ENCODE assay signal across 1 cellular context in genomic region chr11:65895482-65895981, GRCh38.
TF ChIP-seq lines count a peak whose summit lies in the region.

No MANE protein-coding gene starts in this region.

TF ChIP-seq in HCT116, 20 proteins besides CTCF, POLR2A, EP300 and RAD21:
- TF ChIP-seq MAX (IDR thresholded peaks at IDR 0.05) (no peak), SIN3A (IDR thresholded peaks at IDR 0.05; ENCODE audit: low read depth) (no peak), EGR1 (IDR thresholded peaks at IDR 0.05; ENCODE audit: low read depth) (no peak), POLR2AphosphoS5 (IDR thresholded peaks at IDR 0.05; ENCODE audit: low read depth, low read length) (no peak), EZH2phosphoT487 (IDR thresholded peaks at IDR 0.05; ENCODE audit: borderline replicate concordance) (no peak)
